Comparison of ENCODE assay signal across 8 cellular contexts in genomic region chr6:109441069-109441816, GRCh38. TPM values are rescaled to one million over a fixed set of nuclear protein-coding genes. Genes with fewer than 3 reads are reported as not detected.
DNase-seq lines count a peak whose midpoint lies in the region; ATAC-seq and TF ChIP-seq lines count a peak whose summit lies in the region.

No MANE protein-coding gene starts in this region.

- H3K4me1 Mint-ChIP-seq in progenitor cell of endocrine pancreas (ENCODE audit: low read depth), result peaks cover 14% of the 10 kb centered on the region

- peak; percentile 19 for ATAC-seq in GM18909 (IDR thresholded peaks at IDR 0.05; ENCODE audit: poor library complexity, unreplicated experiment)
- ATAC-seq in HG03175 (IDR thresholded peaks at IDR 0.05; ENCODE audit: unreplicated experiment), result peak; percentile 11

- intact Hi-C loops in head of caudate nucleus (cut with DNase I), result loop anchor here (1.0 to 5.0 kb wide), 2 partner anchors 41 to 54 kb away; no protein-coding TSS in a partner anchor

- H3K4me3 ChIP-seq in BE2C (ENCODE audit: low read depth, low read length), result peak overlapping the region; percentile 92

- peaks cover 31% of the 10 kb centered on the region for H3K36me3 ChIP-seq in BE2C

- H3K4me3 Mint-ChIP-seq in progenitor cell of endocrine pancreas (ENCODE audit: low read depth), result peak overlapping the region; percentile 96

- H3K9me3 Mint-ChIP-seq in progenitor cell of endocrine pancreas (ENCODE audit: low read depth), result no peaks in the 10 kb centered on the region

- H3K36me3 Mint-ChIP-seq in progenitor cell of endocrine pancreas (ENCODE audit: insufficient read depth), result peaks cover 6% of the 10 kb centered on the region

- H3K27me3 Mint-ChIP-seq in progenitor cell of endocrine pancreas, result no peaks in the 10 kb centered on the region

- no peaks in the 10 kb centered on the region; the same call in 1 of the 2 replicates for H3K4me1 ChIP-seq in BE2C

- no peaks in the 10 kb centered on the region for H3K9me3 ChIP-seq in BE2C

- peak overlapping the region; percentile 97 for H3K27ac Mint-ChIP-seq in progenitor cell of endocrine pancreas

- DNase-seq in BE2C (peak; percentile 56), NOMO-1 treated with dmso at 0.1 percent for 144 hours (lab: John Stamatoyannopoulos, UW; ENCODE audit: unreplicated experiment) (peak; percentile 31), head of caudate nucleus (peak in 30 of 42 donors; percentile 30 to 74 (median 54)), progenitor cell of endocrine pancreas (ENCODE audit: low spot score, unreplicated experiment) (peak; percentile 42), OCI-M2 (lab: John Stamatoyannopoulos, UW; ENCODE audit: unreplicated experiment) (no peak)
- peak; percentile 45 for DNase-seq in activated naive CD4-positive, alpha-beta T cell treated with anti-CD3 and anti-CD28 coated beads, Interleukin-2, amount 50 U/mL, for 16 hours

- no peaks in the 10 kb centered on the region; the same call in 1 of the 2 replicates for H3K27me3 ChIP-seq in BE2C

- TF ChIP-seq CTCF in BE2C (IDR thresholded peaks at IDR 0.05; ENCODE audit: low read depth, low read length) (peak; percentile 28), progenitor cell of endocrine pancreas (IDR thresholded peaks at IDR 0.05; ENCODE audit: unreplicated experiment) (peak; percentile 43)

RNA-seq across cellular contexts. Expression of gene SMPD2, which starts 0.7 kb away (rescaled TPM):
- polyA plus RNA-seq in BE2C (2012; ENCODE audit: insufficient read depth, insufficient read length, low read depth), result 18.5 TPM
- 13.6 and 17.5 TPM in 2 replicates for total RNA-seq in progenitor cell of endocrine pancreas

RNA-seq across cellular contexts. Expression of gene PPIL6, which starts 0.8 kb away (rescaled TPM):
- 0.48 TPM for polyA plus RNA-seq in BE2C (2012; ENCODE audit: insufficient read depth, insufficient read length, low read depth)
- total RNA-seq in progenitor cell of endocrine pancreas, result 7.0 and 7.9 TPM in 2 replicates

RNA-seq across cellular contexts. Expression of gene MICAL1, which starts 14.3 kb away (rescaled TPM):
- 80.8 TPM for polyA plus RNA-seq in BE2C (2012; ENCODE audit: insufficient read depth, insufficient read length, low read depth)
- 101 and 102 TPM in 2 replicates for total RNA-seq in progenitor cell of endocrine pancreas

RNA-seq across cellular contexts. Expression of gene ZBTB24, which starts 41.8 kb away (rescaled TPM):
- 5.6 TPM for polyA plus RNA-seq in BE2C (2012; ENCODE audit: insufficient read depth, insufficient read length, low read depth)
- total RNA-seq in progenitor cell of endocrine pancreas, result 10.8 and 11.4 TPM in 2 replicates

RNA-seq across cellular contexts. Expression of gene CD164, which starts 59.0 kb away (rescaled TPM):
- polyA plus RNA-seq in BE2C (2012; ENCODE audit: insufficient read depth, insufficient read length, low read depth), result 148 TPM
- 258 and 262 TPM in 2 replicates for total RNA-seq in progenitor cell of endocrine pancreas
